ENCODE assay signal across 1 cellular context in the genomic region with DNA sequence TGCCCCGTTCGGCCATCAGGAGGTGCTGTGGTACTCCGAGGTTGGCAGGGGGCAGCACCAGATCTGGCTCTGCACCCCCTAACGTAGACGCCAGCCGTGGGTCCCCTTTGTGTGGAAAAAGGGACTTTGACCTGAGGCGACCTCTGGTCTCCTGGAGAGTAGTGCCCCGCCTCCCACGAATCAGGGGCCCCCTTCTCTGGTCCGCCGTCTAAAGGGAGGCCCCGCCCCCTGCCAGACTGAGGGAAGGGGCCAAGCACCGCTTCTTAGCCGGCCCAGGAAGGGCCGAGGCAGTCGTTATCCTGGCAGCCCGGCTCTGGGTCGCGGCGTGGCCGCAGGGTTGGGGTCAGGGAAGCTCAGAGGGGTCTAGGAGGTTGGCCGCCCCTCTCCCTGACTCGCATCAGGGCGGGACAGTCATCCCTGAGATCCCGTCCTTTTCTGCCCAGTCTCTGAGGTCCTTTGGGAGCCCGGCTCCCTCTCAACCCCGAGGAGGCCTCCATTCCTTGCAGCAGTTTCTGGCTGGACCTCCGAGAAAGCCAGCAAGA.
A peak's percentile ranks its signal among the peaks of the same experiment; 100 is the strongest.
TF ChIP-seq lines count a peak whose summit lies in the region.

No MANE protein-coding gene starts in this region.

TF ChIP-seq in HepG2, 621 proteins besides CTCF, POLR2A, EP300 and RAD21 (continued from another document and continues in another):
- TF ChIP-seq, protein P1, sequence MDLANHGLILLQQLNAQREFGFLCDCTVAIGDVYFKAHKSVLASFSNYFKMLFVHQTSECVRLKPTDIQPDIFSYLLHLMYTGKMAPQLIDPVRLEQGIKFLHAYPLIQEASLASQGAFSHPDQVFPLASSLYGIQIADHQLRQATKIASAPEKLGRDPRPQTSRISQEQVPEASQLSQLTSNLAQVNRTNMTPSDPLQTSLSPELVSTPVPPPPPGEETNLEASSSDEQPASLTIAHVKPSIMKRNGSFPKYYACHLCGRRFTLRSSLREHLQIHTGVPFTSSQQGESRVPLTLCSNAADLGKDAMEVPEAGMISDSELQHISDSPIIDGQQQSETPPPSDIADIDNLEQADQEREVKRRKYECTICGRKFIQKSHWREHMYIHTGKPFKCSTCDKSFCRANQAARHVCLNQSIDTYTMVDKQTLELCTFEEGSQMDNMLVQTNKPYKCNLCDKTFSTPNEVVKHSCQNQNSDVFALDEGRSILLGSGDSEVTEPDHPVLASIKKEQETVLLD (CRISPR knock-in tag; IDR thresholded peaks at IDR 0.05; ENCODE audit: low read depth), result no peak
- TF ChIP-seq PAF1 (CRISPR knock-in tag; IDR thresholded peaks at IDR 0.05) (no peak), ZFP90 (CRISPR knock-in tag; IDR thresholded peaks at IDR 0.05; ENCODE audit: borderline replicate concordance) (no peak), ZNF326 (CRISPR knock-in tag; IDR thresholded peaks at IDR 0.05; ENCODE audit: borderline replicate concordance) (no peak), MED13 (CRISPR knock-in tag; IDR thresholded peaks at IDR 0.05) (peak; percentile 33; the same call in 1 of the 2 replicates), NAIF1 (CRISPR knock-in tag; IDR thresholded peaks at IDR 0.05; ENCODE audit: borderline replicate concordance) (no peak), NFE2L2 (IDR thresholded peaks at IDR 0.05; ENCODE audit: low read length) (no peak), ZNF776 (CRISPR knock-in tag; IDR thresholded peaks at IDR 0.05) (0 out of 2 replicates have a peak, but pooled peaks have one; percentile 59), KDM5A (IDR thresholded peaks at IDR 0.05; ENCODE audit: borderline replicate concordance, low read length) (no peak), ZNF468 (CRISPR knock-in tag; IDR thresholded peaks at IDR 0.05) (no peak), HMGA1 (CRISPR knock-in tag; conservative IDR thresholded peaks at IDR 0.05) (no peak), FOXP4 (CRISPR knock-in tag; IDR thresholded peaks at IDR 0.05) (peak; percentile 54; the same call in 1 of the 2 replicates), ZMAT5 (CRISPR knock-in tag; IDR thresholded peaks at IDR 0.05; ENCODE audit: borderline replicate concordance, low read depth) (no peak), CBX2 (IDR thresholded peaks at IDR 0.05; ENCODE audit: low read depth, low read length) (no peak), CBX2 (CRISPR knock-in tag; IDR thresholded peaks at IDR 0.05; ENCODE audit: low read depth) (no peak), ZNF282 (IDR thresholded peaks at IDR 0.05; ENCODE audit: partially characterized antibody) (no peak), THYN1 (CRISPR knock-in tag; IDR thresholded peaks at IDR 0.05; ENCODE audit: borderline replicate concordance, low read depth) (no peak), HMGXB4 (CRISPR knock-in tag; IDR thresholded peaks at IDR 0.05; ENCODE audit: borderline replicate concordance in 1 of 2, low read depth in 1 of 2) (peak in 1 of 2 experiments; percentile 59; a peak in 1 of 4 replicates), CBX5 (CRISPR knock-in tag; IDR thresholded peaks at IDR 0.05; ENCODE audit: borderline replicate concordance) (peak; percentile 26; the same call in 1 of the 2 replicates), MLX (CRISPR knock-in tag; IDR thresholded peaks at IDR 0.05) (no peak), TEAD2 (CRISPR knock-in tag; IDR thresholded peaks at IDR 0.05) (no peak), PPARG (CRISPR knock-in tag; conservative IDR thresholded peaks at IDR 0.05) (peak; percentile 12; the same call in 1 of the 2 replicates), ZNF83 (CRISPR knock-in tag; IDR thresholded peaks at IDR 0.05; ENCODE audit: borderline replicate concordance) (no peak), PHF20 (CRISPR knock-in tag; IDR thresholded peaks at IDR 0.05) (no peak; the same call in 1 of the 2 replicates), SATB2 (CRISPR knock-in tag; IDR thresholded peaks at IDR 0.05) (0 out of 2 replicates have a peak, but pooled peaks have one; percentile 45), CEBPG (CRISPR knock-in tag; IDR thresholded peaks at IDR 0.05) (no peak), RCOR2 (CRISPR knock-in tag; IDR thresholded peaks at IDR 0.05) (no peak), FOXJ3 (CRISPR knock-in tag; IDR thresholded peaks at IDR 0.05; ENCODE audit: borderline replicate concordance) (peak; percentile 59; the same call in 1 of the 2 replicates), ZNF44 (CRISPR knock-in tag; IDR thresholded peaks at IDR 0.05) (no peak), POLR2AphosphoS5 (IDR thresholded peaks at IDR 0.05; ENCODE audit: low read depth, low read length) (peak; percentile 75), DZIP1 (CRISPR knock-in tag; IDR thresholded peaks at IDR 0.05) (no peak), KAT7 (CRISPR knock-in tag; IDR thresholded peaks at IDR 0.05; ENCODE audit: borderline replicate concordance) (peak; percentile 58; the same call in 1 of the 2 replicates), ZSCAN12 (CRISPR knock-in tag; IDR thresholded peaks at IDR 0.05) (no peak), SPEN (CRISPR knock-in tag; IDR thresholded peaks at IDR 0.05; ENCODE audit: low read depth) (peak; percentile 62; the same call in 1 of the 2 replicates), ZNF784 (CRISPR knock-in tag; IDR thresholded peaks at IDR 0.05; ENCODE audit: borderline replicate concordance) (no peak), SIX4 (CRISPR knock-in tag; IDR thresholded peaks at IDR 0.05) (no peak), SNAPC2 (CRISPR knock-in tag; IDR thresholded peaks at IDR 0.05) (no peak), THAP7 (CRISPR knock-in tag; IDR thresholded peaks at IDR 0.05) (no peak), EED (CRISPR knock-in tag; IDR thresholded peaks at IDR 0.05) (no peak), ZNF143 (CRISPR knock-in tag; IDR thresholded peaks at IDR 0.05) (0 out of 2 replicates have a peak, but pooled peaks have one; percentile 6), PREB (CRISPR knock-in tag; IDR thresholded peaks at IDR 0.05) (no peak)
- TF ChIP-seq, protein P2, sequence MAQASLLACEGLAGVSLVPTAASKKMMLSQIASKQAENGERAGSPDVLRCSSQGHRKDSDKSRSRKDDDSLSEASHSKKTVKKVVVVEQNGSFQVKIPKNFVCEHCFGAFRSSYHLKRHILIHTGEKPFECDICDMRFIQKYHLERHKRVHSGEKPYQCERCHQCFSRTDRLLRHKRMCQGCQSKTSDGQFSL (CRISPR knock-in tag; IDR thresholded peaks at IDR 0.05), result peak; percentile 97
- TF ChIP-seq, protein P3, sequence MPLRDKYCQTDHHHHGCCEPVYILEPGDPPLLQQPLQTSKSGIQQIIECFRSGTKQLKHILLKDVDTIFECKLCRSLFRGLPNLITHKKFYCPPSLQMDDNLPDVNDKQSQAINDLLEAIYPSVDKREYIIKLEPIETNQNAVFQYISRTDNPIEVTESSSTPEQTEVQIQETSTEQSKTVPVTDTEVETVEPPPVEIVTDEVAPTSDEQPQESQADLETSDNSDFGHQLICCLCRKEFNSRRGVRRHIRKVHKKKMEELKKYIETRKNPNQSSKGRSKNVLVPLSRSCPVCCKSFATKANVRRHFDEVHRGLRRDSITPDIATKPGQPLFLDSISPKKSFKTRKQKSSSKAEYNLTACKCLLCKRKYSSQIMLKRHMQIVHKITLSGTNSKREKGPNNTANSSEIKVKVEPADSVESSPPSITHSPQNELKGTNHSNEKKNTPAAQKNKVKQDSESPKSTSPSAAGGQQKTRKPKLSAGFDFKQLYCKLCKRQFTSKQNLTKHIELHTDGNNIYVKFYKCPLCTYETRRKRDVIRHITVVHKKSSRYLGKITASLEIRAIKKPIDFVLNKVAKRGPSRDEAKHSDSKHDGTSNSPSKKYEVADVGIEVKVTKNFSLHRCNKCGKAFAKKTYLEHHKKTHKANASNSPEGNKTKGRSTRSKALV (CRISPR knock-in tag; IDR thresholded peaks at IDR 0.05), result no peak
- TF ChIP-seq, protein P4, sequence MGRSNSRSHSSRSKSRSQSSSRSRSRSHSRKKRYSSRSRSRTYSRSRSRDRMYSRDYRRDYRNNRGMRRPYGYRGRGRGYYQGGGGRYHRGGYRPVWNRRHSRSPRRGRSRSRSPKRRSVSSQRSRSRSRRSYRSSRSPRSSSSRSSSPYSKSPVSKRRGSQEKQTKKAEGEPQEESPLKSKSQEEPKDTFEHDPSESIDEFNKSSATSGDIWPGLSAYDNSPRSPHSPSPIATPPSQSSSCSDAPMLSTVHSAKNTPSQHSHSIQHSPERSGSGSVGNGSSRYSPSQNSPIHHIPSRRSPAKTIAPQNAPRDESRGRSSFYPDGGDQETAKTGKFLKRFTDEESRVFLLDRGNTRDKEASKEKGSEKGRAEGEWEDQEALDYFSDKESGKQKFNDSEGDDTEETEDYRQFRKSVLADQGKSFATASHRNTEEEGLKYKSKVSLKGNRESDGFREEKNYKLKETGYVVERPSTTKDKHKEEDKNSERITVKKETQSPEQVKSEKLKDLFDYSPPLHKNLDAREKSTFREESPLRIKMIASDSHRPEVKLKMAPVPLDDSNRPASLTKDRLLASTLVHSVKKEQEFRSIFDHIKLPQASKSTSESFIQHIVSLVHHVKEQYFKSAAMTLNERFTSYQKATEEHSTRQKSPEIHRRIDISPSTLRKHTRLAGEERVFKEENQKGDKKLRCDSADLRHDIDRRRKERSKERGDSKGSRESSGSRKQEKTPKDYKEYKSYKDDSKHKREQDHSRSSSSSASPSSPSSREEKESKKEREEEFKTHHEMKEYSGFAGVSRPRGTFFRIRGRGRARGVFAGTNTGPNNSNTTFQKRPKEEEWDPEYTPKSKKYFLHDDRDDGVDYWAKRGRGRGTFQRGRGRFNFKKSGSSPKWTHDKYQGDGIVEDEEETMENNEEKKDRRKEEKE (IDR thresholded peaks at IDR 0.05), result no peak
